ENCODE assay signal across 1 cellular context in genomic region chr10:122113161-122113944, GRCh38.
TF ChIP-seq lines count a peak whose summit lies in the region.

No MANE protein-coding gene starts in this region.

TF ChIP-seq in HepG2, 621 proteins besides CTCF, POLR2A, EP300 and RAD21 (continued from another document and continues in another):
- TF ChIP-seq ZNF879 (CRISPR knock-in tag; IDR thresholded peaks at IDR 0.05) (no peak), U2AF2 (IDR thresholded peaks at IDR 0.05; ENCODE audit: low read depth, low read length) (no peak), ZFX (CRISPR knock-in tag; IDR thresholded peaks at IDR 0.05; ENCODE audit: low read depth) (peak; percentile 79), ZNF263 (CRISPR knock-in tag; IDR thresholded peaks at IDR 0.05) (no peak), GPN1 (CRISPR knock-in tag; IDR thresholded peaks at IDR 0.05; ENCODE audit: borderline replicate concordance) (no peak), ZSCAN25 (CRISPR knock-in tag; IDR thresholded peaks at IDR 0.05) (0 out of 2 replicates have a peak, but pooled peaks have one; percentile 29), ZFY (CRISPR knock-in tag; IDR thresholded peaks at IDR 0.05) (peak; percentile 71), ZNF569 (CRISPR knock-in tag; IDR thresholded peaks at IDR 0.05; ENCODE audit: borderline replicate concordance) (no peak), NR0B2 (CRISPR knock-in tag; IDR thresholded peaks at IDR 0.05) (no peak), MED8 (CRISPR knock-in tag; IDR thresholded peaks at IDR 0.05; ENCODE audit: insufficient replicate concordance) (peak; percentile 78), ARID4A (CRISPR knock-in tag; IDR thresholded peaks at IDR 0.05; ENCODE audit: borderline replicate concordance) (peak; percentile 60), ZNF598 (CRISPR knock-in tag; IDR thresholded peaks at IDR 0.05; ENCODE audit: borderline replicate concordance) (no peak), ZNF253 (CRISPR knock-in tag; IDR thresholded peaks at IDR 0.05; ENCODE audit: borderline replicate concordance) (no peak), ATRX (CRISPR knock-in tag; IDR thresholded peaks at IDR 0.05; ENCODE audit: borderline replicate concordance) (no peak), DNMT1 (CRISPR knock-in tag; IDR thresholded peaks at IDR 0.05) (peak; percentile 38; the same call in 1 of the 2 replicates), HOXA7 (CRISPR knock-in tag; IDR thresholded peaks at IDR 0.05) (no peak), NR2C2 (CRISPR knock-in tag; IDR thresholded peaks at IDR 0.05; ENCODE audit: borderline replicate concordance) (0 out of 2 replicates have a peak, but pooled peaks have one; percentile 33), CENPBD1 (CRISPR knock-in tag; IDR thresholded peaks at IDR 0.05; ENCODE audit: borderline replicate concordance, low read depth) (no peak), ZBED4 (CRISPR knock-in tag; IDR thresholded peaks at IDR 0.05; ENCODE audit: borderline replicate concordance) (0 out of 2 replicates have a peak, but pooled peaks have one; percentile 26), ARNT (IDR thresholded peaks at IDR 0.05) (no peak), SKIL (CRISPR knock-in tag; IDR thresholded peaks at IDR 0.05; ENCODE audit: borderline replicate concordance) (no peak; the same call in 1 of the 2 replicates), MXD3 (CRISPR knock-in tag; IDR thresholded peaks at IDR 0.05) (0 out of 2 replicates have a peak, but pooled peaks have one; percentile 12), RFXAP (CRISPR knock-in tag; IDR thresholded peaks at IDR 0.05; ENCODE audit: borderline replicate concordance) (peak; percentile 39; the same call in 1 of the 2 replicates), NFE2L1 (CRISPR knock-in tag; IDR thresholded peaks at IDR 0.05; ENCODE audit: borderline replicate concordance) (no peak), PAF1 (CRISPR knock-in tag; IDR thresholded peaks at IDR 0.05) (no peak), KLF9 (CRISPR knock-in tag; IDR thresholded peaks at IDR 0.05; ENCODE audit: low read depth) (no peak), ZBTB46 (CRISPR knock-in tag; IDR thresholded peaks at IDR 0.05; ENCODE audit: borderline replicate concordance) (no peak), ONECUT2 (CRISPR knock-in tag; IDR thresholded peaks at IDR 0.05) (no peak), ZNF501 (CRISPR knock-in tag; IDR thresholded peaks at IDR 0.05) (peak; percentile 56; the same call in 1 of the 2 replicates), ZNF136 (CRISPR knock-in tag; IDR thresholded peaks at IDR 0.05; ENCODE audit: low read depth) (peak; percentile 39; the same call in 1 of the 2 replicates), ZNF674 (CRISPR knock-in tag; IDR thresholded peaks at IDR 0.05; ENCODE audit: low read depth) (no peak), HNRNPUL1 (IDR thresholded peaks at IDR 0.05; ENCODE audit: low read depth, low read length) (no peak), ZNF629 (CRISPR knock-in tag; conservative IDR thresholded peaks at IDR 0.05) (peak; percentile 32), EEA1 (CRISPR knock-in tag; IDR thresholded peaks at IDR 0.05; ENCODE audit: borderline replicate concordance) (no peak), ZNF33B (CRISPR knock-in tag; IDR thresholded peaks at IDR 0.05) (no peak), TBL1XR1 (IDR thresholded peaks at IDR 0.05; ENCODE audit: borderline replicate concordance, low read length, partially characterized antibody) (peak; percentile 8), ZNF788 (CRISPR knock-in tag; IDR thresholded peaks at IDR 0.05; ENCODE audit: borderline replicate concordance) (no peak; the same call in 1 of the 2 replicates), GTF2F1 (IDR thresholded peaks at IDR 0.05; ENCODE audit: low read length) (no peak)
- TF ChIP-seq, protein P1, sequence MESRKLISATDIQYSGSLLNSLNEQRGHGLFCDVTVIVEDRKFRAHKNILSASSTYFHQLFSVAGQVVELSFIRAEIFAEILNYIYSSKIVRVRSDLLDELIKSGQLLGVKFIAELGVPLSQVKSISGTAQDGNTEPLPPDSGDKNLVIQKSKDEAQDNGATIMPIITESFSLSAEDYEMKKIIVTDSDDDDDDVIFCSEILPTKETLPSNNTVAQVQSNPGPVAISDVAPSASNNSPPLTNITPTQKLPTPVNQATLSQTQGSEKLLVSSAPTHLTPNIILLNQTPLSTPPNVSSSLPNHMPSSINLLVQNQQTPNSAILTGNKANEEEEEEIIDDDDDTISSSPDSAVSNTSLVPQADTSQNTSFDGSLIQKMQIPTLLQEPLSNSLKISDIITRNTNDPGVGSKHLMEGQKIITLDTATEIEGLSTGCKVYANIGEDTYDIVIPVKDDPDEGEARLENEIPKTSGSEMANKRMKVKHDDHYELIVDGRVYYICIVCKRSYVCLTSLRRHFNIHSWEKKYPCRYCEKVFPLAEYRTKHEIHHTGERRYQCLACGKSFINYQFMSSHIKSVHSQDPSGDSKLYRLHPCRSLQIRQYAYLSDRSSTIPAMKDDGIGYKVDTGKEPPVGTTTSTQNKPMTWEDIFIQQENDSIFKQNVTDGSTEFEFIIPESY (CRISPR knock-in tag; IDR thresholded peaks at IDR 0.05): no peak
- TF ChIP-seq, protein P2, sequence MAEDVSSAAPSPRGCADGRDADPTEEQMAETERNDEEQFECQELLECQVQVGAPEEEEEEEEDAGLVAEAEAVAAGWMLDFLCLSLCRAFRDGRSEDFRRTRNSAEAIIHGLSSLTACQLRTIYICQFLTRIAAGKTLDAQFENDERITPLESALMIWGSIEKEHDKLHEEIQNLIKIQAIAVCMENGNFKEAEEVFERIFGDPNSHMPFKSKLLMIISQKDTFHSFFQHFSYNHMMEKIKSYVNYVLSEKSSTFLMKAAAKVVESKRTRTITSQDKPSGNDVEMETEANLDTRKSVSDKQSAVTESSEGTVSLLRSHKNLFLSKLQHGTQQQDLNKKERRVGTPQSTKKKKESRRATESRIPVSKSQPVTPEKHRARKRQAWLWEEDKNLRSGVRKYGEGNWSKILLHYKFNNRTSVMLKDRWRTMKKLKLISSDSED (CRISPR knock-in tag; IDR thresholded peaks at IDR 0.05): no peak
- TF ChIP-seq, protein P3, sequence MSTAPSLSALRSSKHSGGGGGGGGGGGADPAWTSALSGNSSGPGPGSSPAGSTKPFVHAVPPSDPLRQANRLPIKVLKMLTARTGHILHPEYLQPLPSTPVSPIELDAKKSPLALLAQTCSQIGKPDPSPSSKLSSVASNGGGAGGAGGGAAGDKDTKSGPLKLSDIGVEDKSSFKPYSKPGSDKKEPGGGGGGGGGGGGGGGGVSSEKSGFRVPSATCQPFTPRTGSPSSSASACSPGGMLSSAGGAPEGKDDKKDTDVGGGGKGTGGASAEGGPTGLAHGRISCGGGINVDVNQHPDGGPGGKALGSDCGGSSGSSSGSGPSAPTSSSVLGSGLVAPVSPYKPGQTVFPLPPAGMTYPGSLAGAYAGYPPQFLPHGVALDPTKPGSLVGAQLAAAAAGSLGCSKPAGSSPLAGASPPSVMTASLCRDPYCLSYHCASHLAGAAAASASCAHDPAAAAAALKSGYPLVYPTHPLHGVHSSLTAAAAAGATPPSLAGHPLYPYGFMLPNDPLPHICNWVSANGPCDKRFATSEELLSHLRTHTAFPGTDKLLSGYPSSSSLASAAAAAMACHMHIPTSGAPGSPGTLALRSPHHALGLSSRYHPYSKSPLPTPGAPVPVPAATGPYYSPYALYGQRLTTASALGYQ (CRISPR knock-in tag; IDR thresholded peaks at IDR 0.05): peak; percentile 57
- TF ChIP-seq, protein P4, sequence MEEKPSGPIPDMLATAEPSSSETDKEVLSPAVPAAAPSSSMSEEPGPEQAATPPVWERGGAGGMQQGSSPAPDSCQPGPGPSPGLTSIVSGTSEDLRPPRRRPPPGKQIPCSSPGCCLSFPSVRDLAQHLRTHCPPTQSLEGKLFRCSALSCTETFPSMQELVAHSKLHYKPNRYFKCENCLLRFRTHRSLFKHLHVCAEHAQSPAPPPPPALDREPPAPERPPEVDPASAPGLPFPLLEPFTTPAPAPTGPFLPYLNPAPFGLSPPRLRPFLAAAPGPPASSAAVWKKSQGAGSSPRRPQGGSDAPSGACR (CRISPR knock-in tag; IDR thresholded peaks at IDR 0.05): peak; percentile 49; the same call in 1 of the 2 replicates
